In genomic region chr19:35429698-35430097, GRCh38 we compare ENCODE assay signal across 2 cellular contexts.
TF ChIP-seq lines count a peak whose summit lies in the region.

No MANE protein-coding gene starts in this region.

TF ChIP-seq in Ishikawa, 13 proteins besides CTCF, POLR2A, EP300 and RAD21:
- 0 out of 2 replicates have a peak, but pooled peaks have one; percentile 16 for TF ChIP-seq USF1 (IDR thresholded peaks at IDR 0.05)
- no peak for TF ChIP-seq CREB1 (IDR thresholded peaks at IDR 0.05; ENCODE audit: low read depth)

TF ChIP-seq in H1, 55 proteins besides CTCF, POLR2A, EP300 and RAD21:
- TF ChIP-seq GTF2F1 (IDR thresholded peaks at IDR 0.05; ENCODE audit: borderline replicate concordance, low read depth, low read length), result no peak
- TF ChIP-seq CTBP2 (IDR thresholded peaks at IDR 0.05; ENCODE audit: borderline replicate concordance, insufficient read depth, insufficient read length, low read length), result no peak
- TF ChIP-seq EGR1 (IDR thresholded peaks at IDR 0.05; ENCODE audit: borderline replicate concordance, low read depth, low read length), result no peak
- no peak for TF ChIP-seq TEAD4 (IDR thresholded peaks at IDR 0.05; ENCODE audit: low read depth, low read length)
- no peak for TF ChIP-seq NANOG (IDR thresholded peaks at IDR 0.05; ENCODE audit: insufficient read depth, low read depth, low read length, poor library complexity, severe bottlenecking)
- no peak for TF ChIP-seq ATF3 (IDR thresholded peaks at IDR 0.05; ENCODE audit: insufficient read depth, low read depth, low read length)
- TF ChIP-seq CHD2 (IDR thresholded peaks at IDR 0.05; ENCODE audit: low read length), result no peak
- TF ChIP-seq CHD7 (IDR thresholded peaks at IDR 0.05; ENCODE audit: insufficient replicate concordance, low read length), result no peak
